18 cellular contexts compared by ENCODE assay signal in the genomic region with DNA sequence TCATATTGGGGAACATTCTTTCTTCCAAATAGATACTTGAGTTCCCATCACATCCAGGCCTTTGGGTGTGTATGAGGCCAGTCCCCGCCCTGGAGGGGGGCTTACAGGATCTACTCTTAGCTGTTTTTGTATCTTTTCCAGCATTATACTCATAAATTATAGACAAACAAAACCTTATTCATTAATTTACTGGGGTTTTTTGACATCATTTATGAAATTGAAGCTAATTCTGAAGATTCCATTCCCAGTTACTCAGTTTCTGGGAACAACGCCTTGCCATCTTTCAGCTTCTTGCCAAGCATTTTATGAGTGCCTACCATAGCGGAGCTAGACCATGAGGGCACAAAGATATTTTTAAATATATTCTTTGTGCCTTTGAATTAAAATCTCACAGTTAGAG.
"Had no signal": no experiment of that assay in that cellular context is flagged by ENCODE, and none has a peak within 500 bp of the region (broad histone marks: within the 10 kb centered on the region; RNA-seq: fewer than 3 reads in every experiment).

No MANE protein-coding gene starts in this region.

- ATAC-seq: activated CD8-positive, alpha-beta memory T cell treated with anti-CD3 and anti-CD28 coated beads, Interleukin-2, amount 10 ng/mL, durations not matched to agents 7 days and 5 days; gastroesophageal sphincter; heart left ventricle; left lobe of liver; T-cell had no signal

- DNase-seq: activated B cell treated with CpG ODN at 0.5 μM for 24 hours; activated CD4-positive, alpha-beta memory T cell treated with anti-CD3 and anti-CD28 coated beads for 36 hours; activated CD4-positive, alpha-beta T cell treated with anti-CD3 and anti-CD28 coated beads for 4 hours; activated CD8-positive, alpha-beta memory T cell treated with anti-CD3 and anti-CD28 coated beads, Interleukin-2, amount 10 ng/mL, durations not matched to agents 7 days and 5 days; amniotic stem cell; colonic mucosa; endodermal cell; heart left ventricle; kidney; posterior cingulate gyrus; sigmoid colon; stimulated activated CD4-positive, alpha-beta T cell treated with anti-CD3 and anti-CD28 coated beads, Interleukin-2, amount 100 ng/mL, for 24 hours; T-cell; T-helper 9 cell; upper lobe of left lung had no signal

- H3K27me3 ChIP-seq: colonic mucosa, gastroesophageal sphincter, heart left ventricle, sigmoid colon, upper lobe of left lung had no signal

- H3K27ac ChIP-seq: colonic mucosa, epithelial cell of prostate, gastroesophageal sphincter, heart left ventricle, upper lobe of left lung had no signal

- H3K4me1 ChIP-seq: colonic mucosa, gastroesophageal sphincter, upper lobe of left lung had no signal

- H3K9me3 ChIP-seq: colonic mucosa, gastroesophageal sphincter, heart left ventricle, sigmoid colon, upper lobe of left lung had no signal

- H3K36me3 ChIP-seq: colonic mucosa, gastroesophageal sphincter, heart left ventricle, sigmoid colon had no signal

- H3K4me3 ChIP-seq: colonic mucosa, gastroesophageal sphincter, heart left ventricle, sigmoid colon, upper lobe of left lung had no signal
